9 cellular contexts compared by ENCODE assay signal in the genomic region with DNA sequence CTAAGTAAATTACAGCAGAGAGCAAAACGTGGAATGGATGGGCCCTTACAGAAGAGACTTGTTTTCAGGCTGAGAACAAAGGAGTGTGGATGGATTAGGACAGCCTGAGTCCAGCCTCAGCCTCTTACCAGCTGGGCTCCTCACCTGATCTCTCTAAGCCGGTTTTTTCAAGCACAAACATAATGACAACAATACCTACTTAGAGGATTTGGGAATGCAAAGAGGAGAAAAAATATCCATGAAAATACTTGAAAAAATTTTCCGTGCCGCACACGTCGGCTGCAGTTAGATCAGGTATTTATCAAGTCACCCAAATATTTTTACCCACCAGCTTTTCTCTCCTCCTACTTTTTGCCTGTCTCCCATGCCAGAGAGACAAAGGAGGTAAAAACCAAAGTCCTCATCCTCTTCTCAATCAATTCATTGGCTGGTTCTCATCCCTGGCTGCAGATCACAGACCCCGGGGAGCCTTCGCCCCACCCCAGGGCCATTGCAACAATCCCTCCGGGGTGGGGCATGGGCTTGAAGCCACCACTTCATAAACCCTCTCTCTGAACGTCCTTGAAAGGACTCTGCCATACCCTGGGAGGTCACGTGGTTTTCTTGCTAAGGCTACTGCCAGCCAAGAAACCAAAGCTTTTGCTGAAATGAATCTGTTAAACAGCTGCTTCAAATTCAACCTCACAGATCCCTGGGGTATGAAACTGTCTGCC. TPM values are rescaled to one million over a fixed set of nuclear protein-coding genes. Genes with fewer than 3 reads are reported as not detected.
DNase-seq lines count a peak whose midpoint lies in the region; ATAC-seq, FAIRE-seq and TF ChIP-seq lines count a peak whose summit lies in the region.
"Had no signal": no experiment of that assay in that cellular context is flagged by ENCODE, and none has a peak within 500 bp of the region (broad histone marks: within the 10 kb centered on the region; RNA-seq: fewer than 3 reads in every experiment).

No MANE protein-coding gene starts in this region.

- H3K4me3 Mint-ChIP-seq in neural crest cell, result no peak overlapping the region
- H3K4me3 Mint-ChIP-seq in CD4-positive, alpha-beta T cell, result no peak overlapping the region

- 18% methylated on average over 11 of the region's 11 CpGs; no CpG with 5 or more reads in 1 of the 2 experiments for WGBS in H1 (ENCODE audit: extremely low coverage in 1 of 2, insufficient coverage in 1 of 2, insufficient read length in 1 of 2, insufficient replicate concordance in 2 of 2, low coverage in 1 of 2, low lambda C conversion rate in 2 of 2, missing lambda C conversion rate in 1 of 2), 2 experiments

- peak overlapping the region; percentile 56; the same call in 1 of the 2 replicates for H2BK12ac ChIP-seq in H1 (ENCODE audit: low read depth, low read length)

- H3K36me3 Mint-ChIP-seq in neural crest cell (ENCODE audit: low read depth), result no peaks in the 10 kb centered on the region
- H3K36me3 Mint-ChIP-seq in CD4-positive, alpha-beta T cell (ENCODE audit: low read depth), result no peaks in the 10 kb centered on the region

- intact Hi-C loops in CD4-positive, alpha-beta T cell (cut with DNase I, micrococcal nuclease), result no loop called here

- H4K5ac ChIP-seq in H1 (ENCODE audit: insufficient read length, low read depth, low read length), result peak overlapping the region; percentile 74

- no peak overlapping the region for H2BK15ac ChIP-seq in H1 (ENCODE audit: low read length)

- no peak for ATAC-seq in foreskin keratinocyte
- no peak for ATAC-seq in CD4-positive, alpha-beta T cell (ENCODE audit: poor library complexity)

- peak overlapping the region; percentile 14; the same call in 1 of the 2 replicates for H2AFZ ChIP-seq in H1 (ENCODE audit: low read length)

- peaks cover 0 to 7% (median 2%) of the 10 kb centered on the region in 4 experiments; a peak in 4 of 7 replicates for H3K4me1 ChIP-seq in H1 (replicated peaks in 1 of 4; ENCODE audit: control insufficient read depth in 3 of 4, insufficient read depth in 4 of 4, low read length in 3 of 4)
- no peaks in the 10 kb centered on the region for H3K4me1 ChIP-seq in foreskin keratinocyte

- H3K23ac ChIP-seq in H1 (ENCODE audit: insufficient read length), result no peak overlapping the region

- H3K23me2 ChIP-seq in H1 (ENCODE audit: low read depth, low read length), result no peaks in the 10 kb centered on the region

- H3K27me3 ChIP-seq in H1 (replicated peaks in 1 of 4; ENCODE audit: control insufficient read depth in 3 of 4, extremely low read depth in 1 of 4, insufficient read depth in 3 of 4, low read length in 3 of 4) (no peaks in the 10 kb centered on the region), foreskin keratinocyte (no peaks in the 10 kb centered on the region)
- H3K27me3 ChIP-seq in CD4-positive, alpha-beta T cell (ENCODE audit: control insufficient read depth, insufficient read depth, low read length), result no peaks in the 10 kb centered on the region

- H4K8ac ChIP-seq in H1 (ENCODE audit: extremely low read depth, insufficient read depth, low read length), result peak overlapping the region; percentile 96; the same call in 1 of the 2 replicates

- peak; percentile 95 for DNase-seq in DMS 273 treated with DMSO at 0.1 percent for 48 hours (lab: John Stamatoyannopoulos, UW)
- DNase-seq in NCI-H2107 (lab: John Stamatoyannopoulos, UW), result peak; percentile 75
- DNase-seq in H1 (ENCODE audit: low read depth in 1 of 2, low spot score in 2 of 2), result peak in 1 of 2 experiments; percentile 63
- no peak for DNase-seq in neural crest cell (ENCODE audit: low read depth, low spot score)
- no peak for DNase-seq in foreskin keratinocyte
- no peak for DNase-seq in SKM-1 treated with dmso at 0.1 percent for 144 hours (lab: John Stamatoyannopoulos, UW; ENCODE audit: unreplicated experiment)
- DNase-seq in activated CD4-positive, CD25-positive, alpha-beta regulatory T cell (lab: John Stamatoyannopoulos, UW), result no peak
- DNase-seq in CD4-positive, alpha-beta T cell, result no peak

- peaks cover 20% of the 10 kb centered on the region for H3K4me1 Mint-ChIP-seq in neural crest cell
- H3K4me1 Mint-ChIP-seq in CD4-positive, alpha-beta T cell (ENCODE audit: low read depth), result no peaks in the 10 kb centered on the region

- H3K9me3 ChIP-seq in H1 (ENCODE audit: insufficient read depth in 2 of 2, low read depth in 1 of 2, low read length in 1 of 2), result no peaks in the 10 kb centered on the region
- no peaks in the 10 kb centered on the region for H3K9me3 ChIP-seq in CD4-positive, alpha-beta T cell (ENCODE audit: control insufficient read depth, low read length)

- no peak overlapping the region for H2AK5ac ChIP-seq in H1 (ENCODE audit: low read depth, low read length)

- H4K91ac ChIP-seq in H1 (replicated peaks; ENCODE audit: insufficient read length, low read length), result peak overlapping the region; percentile 69

- H3K79me2 ChIP-seq in H1 (ENCODE audit: control insufficient read depth in 1 of 2, insufficient read depth in 2 of 2, low read length in 2 of 2), result no peaks in the 10 kb centered on the region

- H3K14ac ChIP-seq in H1 (ENCODE audit: insufficient read length), result no peak overlapping the region

- H3K4ac ChIP-seq in H1 (replicated peaks; ENCODE audit: insufficient read length, low read depth, low read length), result no peak overlapping the region

- H3K36me3 ChIP-seq in H1 (ENCODE audit: control insufficient read depth in 2 of 4, insufficient read depth in 4 of 4, low read length in 3 of 4), result no peaks in the 10 kb centered on the region

- H3K56ac ChIP-seq in H1 (replicated peaks; ENCODE audit: insufficient read length, low read depth, low read length), result no peak overlapping the region

- H3K9me3 Mint-ChIP-seq in neural crest cell, result no peaks in the 10 kb centered on the region
- no peaks in the 10 kb centered on the region for H3K9me3 Mint-ChIP-seq in CD4-positive, alpha-beta T cell

- no peaks in the 10 kb centered on the region for H3K27me3 Mint-ChIP-seq in neural crest cell (ENCODE audit: low read depth)
- H3K27me3 Mint-ChIP-seq in CD4-positive, alpha-beta T cell, result no peaks in the 10 kb centered on the region

- TF ChIP-seq POLR2A in H1 (IDR thresholded peaks at IDR 0.05; ENCODE audit: control extremely low read depth in 1 of 2, low read depth in 2 of 2, low read length in 2 of 2), result peak in 1 of 2 experiments; percentile 76; a peak in 2 of 3 replicates

- peak overlapping the region; percentile 4 to 39; a peak in 3 of 4 replicates for H3K4me2 ChIP-seq in H1 (ENCODE audit: insufficient read depth in 1 of 2, low read depth in 2 of 2, low read length in 2 of 2)

- peak overlapping the region in 2 of 4 experiments; percentile 34 to 50; a peak in 4 of 7 replicates for H3K9ac ChIP-seq in H1 (replicated peaks in 1 of 4; ENCODE audit: extremely low read depth in 1 of 4, low read depth in 3 of 4, low read length in 3 of 4)

- H3K79me1 ChIP-seq in H1 (ENCODE audit: low read depth, low read length), result no peaks in the 10 kb centered on the region

- POLR2A ChIA-PET in H1 (lab: Charles Lee; ENCODE audit: partially characterized antibody), result interaction anchor here (0.6 to 2.9 kb wide), 8 partner anchors 8 to 92 kb away, joined by 3 to 25 read pairs (median 4); a partner anchor contains a TSS
- POLR2A ChIA-PET in CD4-positive, alpha-beta T cell (lab: Charles Lee), result interaction anchor here (1.0 kb wide), 1 partner anchor 29 kb away, joined by 3 read pairs; a partner anchor contains a TSS

- peak overlapping the region; percentile 66; the same call in 1 of the 2 replicates for H3K18ac ChIP-seq in H1 (ENCODE audit: extremely low read depth, low read length)

- peak overlapping the region; percentile 67 for H3K27ac Mint-ChIP-seq in neural crest cell (ENCODE audit: unreplicated experiment)
- H3K27ac Mint-ChIP-seq in CD4-positive, alpha-beta T cell, result no peak overlapping the region

- TF ChIP-seq CTCF in H1 (IDR thresholded peaks at IDR 0.05; ENCODE audit: control extremely low read depth in 1 of 3, insufficient read depth in 1 of 3, low read depth in 1 of 3, low read length in 3 of 3), result no peak
- no peak for TF ChIP-seq CTCF in neural crest cell (conservative IDR thresholded peaks at IDR 0.05)
- no peak for TF ChIP-seq CTCF in foreskin keratinocyte (conservative IDR thresholded peaks at IDR 0.05)
- TF ChIP-seq CTCF in CD4-positive, alpha-beta T cell (IDR thresholded peaks at IDR 0.05), result no peak

- peak overlapping the region; percentile 3 for H2BK120ac ChIP-seq in H1 (replicated peaks; ENCODE audit: low read depth, low read length)

- H3K27ac ChIP-seq in H1 (ENCODE audit: low read depth, low read length) (peak overlapping the region; percentile 81), foreskin keratinocyte (no peak overlapping the region)
- H3K27ac ChIP-seq in CD4-positive, alpha-beta T cell (ENCODE audit: low read depth, low read length), result no peak overlapping the region

- H3K4me3 ChIP-seq in H1 (ENCODE audit: extremely low read depth in 1 of 4, insufficient read depth in 2 of 4, low read depth in 3 of 4, low read length in 4 of 4), result peak overlapping the region in 3 of 4 experiments; percentile 2 to 14 (median 11); a peak in 2 of 8 replicates
- H3K4me3 ChIP-seq: skin epidermis had no signal

- H2BK5ac ChIP-seq in H1 (ENCODE audit: low read depth, low read length), result peak overlapping the region; percentile 62; the same call in 1 of the 2 replicates

- CTCF ChIA-PET in H1 (lab: Charles Lee; ENCODE audit: partially characterized antibody), result interaction anchor here (0.7 kb wide), 1 partner anchor 10 kb away, joined by 3 read pairs; no protein-coding TSS in a partner anchor
- CTCF ChIA-PET in CD4-positive, alpha-beta T cell (lab: Charles Lee), result interaction anchor here (0.6 kb wide), 1 partner anchor 9 kb away, joined by 3 read pairs; no protein-coding TSS in a partner anchor

- no peak; a peak in 1 of 3 replicates for TF ChIP-seq EP300 in H1 (IDR thresholded peaks at IDR 0.05; ENCODE audit: borderline replicate concordance in 1 of 2, low read depth in 2 of 2, low read length in 2 of 2)

- H4K20me1 ChIP-seq in H1 (replicated peaks in 1 of 2; ENCODE audit: control insufficient read depth in 1 of 2, insufficient read depth in 2 of 2, low read length in 2 of 2), result no peaks in the 10 kb centered on the region

- H2BK20ac ChIP-seq in H1 (ENCODE audit: low read length), result no peak overlapping the region

- TF ChIP-seq RAD21 in H1 (IDR thresholded peaks at IDR 0.05 in 1 of 2, conservative IDR thresholded peaks at IDR 0.05 in 1 of 2; ENCODE audit: low read depth in 2 of 2, low read length in 2 of 2), result no peak

- FAIRE-seq in H1 (lab: Jason Lieb, UNC), result no peak

RNA-seq across cellular contexts. Expression of a gene that starts 29.7 kb away (rescaled TPM):
- total RNA-seq in H1 (2021; fragmentation: NEBNext Ultra II Directional; extraction: Animal tissue kit (Norgen Biotek cat#: 25700)), result 311 and 316 TPM in 2 replicates
- 46.7 and 100 TPM in 2 replicates for polyA plus RNA-seq in H1 (2011; rRNA removed)
- polyA plus RNA-seq in H1 (2011; cell fraction: cytosol; rRNA removed), result 97.4 TPM
- 157 TPM for polyA plus RNA-seq in H1 (2011; cell fraction: nucleus; rRNA removed)
- polyA plus RNA-seq in H1 (2012, experiment 1 of 2), result 115 to 199 TPM (median 139 TPM) in 4 replicates
- polyA plus RNA-seq in H1 (2012, experiment 2 of 2), result 16.4 TPM
- polyA plus RNA-seq in H1 (2013, experiment 1 of 2), result 244 TPM
- 229 TPM for polyA plus RNA-seq in H1 (2013, experiment 2 of 2)
- polyA minus RNA-seq in H1 (2011; rRNA and poly(A)+ RNA removed), result 77.3 and 91.8 TPM in 2 replicates
- 88.3 TPM for polyA minus RNA-seq in H1 (2011; cell fraction: cytosol; rRNA and poly(A)+ RNA removed)
- 212 TPM for polyA minus RNA-seq in H1 (2011; cell fraction: nucleus; rRNA and poly(A)+ RNA removed)
- total RNA-seq in neural crest cell, result 381 and 396 TPM in 2 replicates
- total RNA-seq in foreskin keratinocyte, result 101 and 115 TPM in 2 replicates
- 16.5 and 17.0 TPM in 2 replicates for polyA plus RNA-seq in foreskin keratinocyte
- total RNA-seq in CD4-positive, alpha-beta T cell, result 100 to 1,000 TPM; 105 to 109 TPM

Comparison
In these comparisons a context has a peak if more than half of its experiments do, and no peak if none do; other contexts are left out.
1. DNase-seq: peak in DMS 273 treated with DMSO at 0.1 percent for 48 hours (single experiment) and NCI-H2107 (single experiment); none in neural crest cell (single experiment), foreskin keratinocyte (0 of 2), SKM-1 treated with dmso at 0.1 percent for 144 hours (single experiment), activated CD4-positive, CD25-positive, alpha-beta regulatory T cell (0 of 4) and CD4-positive, alpha-beta T cell (0 of 10).